8 cellular contexts compared by ENCODE assay signal in the genomic region with DNA sequence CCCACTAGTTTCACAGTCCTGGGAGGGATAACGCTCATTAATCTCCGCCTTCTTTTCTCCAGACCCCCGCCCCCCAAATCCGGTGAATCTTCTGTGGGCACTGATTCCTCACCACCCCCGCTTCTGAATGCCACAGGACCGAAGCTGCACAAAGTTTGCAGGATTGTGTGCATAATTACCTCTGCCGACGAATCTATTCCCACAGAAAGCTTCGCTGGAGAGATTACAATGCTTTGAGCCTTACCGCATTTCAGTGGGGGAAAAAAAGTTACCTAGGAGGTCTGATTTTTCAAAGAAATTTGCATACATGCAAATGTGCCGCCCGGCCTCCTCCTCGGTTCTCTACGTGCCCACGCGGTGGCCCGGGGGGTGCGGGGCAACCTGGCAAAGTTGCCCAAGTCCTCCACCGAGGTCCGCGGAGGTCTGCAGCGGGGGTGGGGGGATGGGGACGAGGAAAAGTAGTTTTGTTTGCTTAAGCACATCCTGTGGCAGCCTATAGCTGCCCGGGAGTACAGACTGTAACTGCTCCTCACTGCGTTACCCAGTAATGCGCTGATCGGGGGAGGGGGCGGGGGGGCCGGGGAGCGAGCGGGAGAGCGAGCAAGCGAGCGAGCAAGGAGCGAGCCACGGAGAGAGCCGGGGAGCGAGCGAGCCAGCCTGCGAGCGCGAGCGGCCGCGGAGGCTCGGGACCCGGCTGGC. TPM values are rescaled to one million over a fixed set of nuclear protein-coding genes. Genes with fewer than 3 reads are reported as not detected.
A peak's percentile ranks its signal among the peaks of the same experiment; 100 is the strongest.
DNase-seq lines count a peak whose midpoint lies in the region; ATAC-seq and TF ChIP-seq lines count a peak whose summit lies in the region.

No MANE protein-coding gene starts in this region.

- peak overlapping the region; percentile 88 for H3K4me3 Mint-ChIP-seq in type B pancreatic cell

- H3K4me1 Mint-ChIP-seq in type B pancreatic cell (ENCODE audit: unreplicated experiment) = peaks cover 46% of the 10 kb centered on the region

- no peak for TF ChIP-seq CTCF in HCT116 (IDR thresholded peaks at IDR 0.05 in 2 of 3, conservative IDR thresholded peaks at IDR 0.05 in 1 of 3; ENCODE audit: borderline replicate concordance in 1 of 3, insufficient read depth in 1 of 3, low read depth in 2 of 3, low read length in 2 of 3)
- TF ChIP-seq CTCF in fibroblast of the aortic adventitia (IDR thresholded peaks at IDR 0.05; ENCODE audit: insufficient read depth, low read length) = no peak
- TF ChIP-seq CTCF in neural cell (IDR thresholded peaks at IDR 0.05; ENCODE audit: poor library complexity, severe bottlenecking) = no peak
- TF ChIP-seq CTCF in type B pancreatic cell (conservative IDR thresholded peaks at IDR 0.05) = no peak

- no peaks in the 10 kb centered on the region for H3K36me3 Mint-ChIP-seq in type B pancreatic cell

- no peaks in the 10 kb centered on the region for H3K9me2 ChIP-seq in HCT116 (ENCODE audit: insufficient read depth)
- no peaks in the 10 kb centered on the region for H3K9me2 ChIP-seq in neural cell (ENCODE audit: insufficient read depth, low read length)

- ATAC-seq in HCT116 (peak; percentile 37), GM19023 (IDR thresholded peaks at IDR 0.05; ENCODE audit: unreplicated experiment) (no peak)

- TF ChIP-seq RAD21 in HCT116 (IDR thresholded peaks at IDR 0.05; ENCODE audit: low read depth) = no peak
- TF ChIP-seq RAD21 in neural cell (conservative IDR thresholded peaks at IDR 0.05) = no peak

- no peak for TF ChIP-seq EP300 in neural cell (conservative IDR thresholded peaks at IDR 0.05; ENCODE audit: poor library complexity, severe bottlenecking)

- peaks cover 35% of the 10 kb centered on the region for H3K27me3 Mint-ChIP-seq in type B pancreatic cell

- H3K79me2 ChIP-seq in HCT116 (ENCODE audit: insufficient read depth, low read length) (peaks cover 32% of the 10 kb centered on the region), neural cell (replicated peaks; ENCODE audit: insufficient read depth, low read length) (no peaks in the 10 kb centered on the region)

- H3F3A ChIP-seq in neural cell (ENCODE audit: insufficient read depth, low read length, poor library complexity, severe bottlenecking) = peaks cover 5% of the 10 kb centered on the region

- intact Hi-C loops in HCT116 (cut with micrococcal nuclease) = no loop called here

- RAD21 ChIA-PET in HCT116 (lab: Charles Lee; ENCODE audit: low non-redundant PET in 1 of 2, low total read pairs in 2 of 2, uncharacterized antibody in 2 of 2, unreplicated experiment in 2 of 2) = no interaction called here

- H3K36me3 ChIP-seq in HCT116 (ENCODE audit: control insufficient read depth in 1 of 2, insufficient read depth in 2 of 2, low read length in 2 of 2) (no peaks in the 10 kb centered on the region), neural cell (ENCODE audit: insufficient read depth, low read length) (no peaks in the 10 kb centered on the region)

- DNase-seq in HCT116 (ENCODE audit: low read depth, low spot score) (no peak), OCI-M1 (lab: John Stamatoyannopoulos, UW) (peak; percentile 73), fibroblast of the aortic adventitia (ENCODE audit: low read depth) (peak; percentile 49), type B pancreatic cell (ENCODE audit: extremely low spot score, unreplicated experiment) (no peak), dedifferentiated amniotic fluid mesenchymal stem cell (ENCODE audit: extremely low spot score) (no peak)
- DNase-seq in activated effector memory CD4-positive, alpha-beta T cell treated with anti-CD3 and anti-CD28 coated beads, Interleukin-2, amount 50 U/mL, for 16 hours = peak; percentile 82

- peaks cover 34 to 53% of the 10 kb centered on the region in 2 experiments for H3K4me1 ChIP-seq in HCT116 (ENCODE audit: control insufficient read depth in 1 of 2, insufficient read depth in 2 of 2, low read length in 2 of 2)

- H3K9me3 Mint-ChIP-seq in type B pancreatic cell = no peaks in the 10 kb centered on the region

- CTCF ChIA-PET in HCT116 (lab: Charles Lee) = interaction anchor here (0.7 to 1.7 kb wide), 2 partner anchors 32 to 39 kb away, joined by 3 to 4 read pairs; no protein-coding TSS in a partner anchor

- H3K27ac Mint-ChIP-seq in type B pancreatic cell = peak overlapping the region; percentile 77

- POLR2A ChIA-PET in HCT116 (lab: Charles Lee) = interaction anchor here (0.7 to 1.0 kb wide), 3 partner anchors 81 to 281 kb away, joined by 3 read pairs; no protein-coding TSS in a partner anchor

- H2AFZ ChIP-seq in HCT116 (ENCODE audit: low read depth, low read length, poor library complexity, severe bottlenecking) (peak overlapping the region; percentile 92), neural cell (ENCODE audit: low read depth, low read length) (no peak overlapping the region)

- H3K9me3 ChIP-seq in HCT116 (ENCODE audit: control insufficient read depth in 1 of 2, insufficient read depth in 1 of 2, low read depth in 1 of 2, low read length in 2 of 2) = no peaks in the 10 kb centered on the region
- no peaks in the 10 kb centered on the region for H3K9me3 ChIP-seq in neural cell (ENCODE audit: low read length)

- H3K27ac ChIP-seq in HCT116 (ENCODE audit: low read depth, low read length) (peak overlapping the region; percentile 43), neural cell (ENCODE audit: low read length) (no peak overlapping the region)

- H3K27me3 ChIP-seq in HCT116 (ENCODE audit: insufficient read depth, low read length) (no peaks in the 10 kb centered on the region), neural cell (ENCODE audit: insufficient read depth, low read depth, low read length) (peaks cover 96% of the 10 kb centered on the region)

- H3K4me3 ChIP-seq in HCT116 (replicated peaks in 1 of 2; ENCODE audit: low read depth in 1 of 2, low read length in 2 of 2) = peak overlapping the region; percentile 61 to 67
- peak overlapping the region; percentile 78 for H3K4me3 ChIP-seq in fibroblast of the aortic adventitia (ENCODE audit: low read depth, low read length)
- H3K4me3 ChIP-seq in neural cell (ENCODE audit: low read length) = peak overlapping the region; percentile 61

- H4K20me1 ChIP-seq in HCT116 (ENCODE audit: insufficient read depth) (no peaks in the 10 kb centered on the region), neural cell (ENCODE audit: insufficient read depth) (no peaks in the 10 kb centered on the region)

- BruUV-seq in HCT116 (replicated peaks; lab: Mats Ljungman, UMichigan) = no TSS peak

- TF ChIP-seq POLR2A in HCT116 (IDR thresholded peaks at IDR 0.05; ENCODE audit: borderline replicate concordance, extremely low read depth, insufficient read depth, insufficient read length) = no peak

- H3K9ac ChIP-seq in HCT116 (ENCODE audit: low read length) = peak overlapping the region; percentile 57
- no peak overlapping the region for H3K9ac ChIP-seq in neural cell (ENCODE audit: low read length)

- H3K4me2 ChIP-seq in HCT116 (ENCODE audit: low read length) (peak overlapping the region; percentile 79), neural cell (ENCODE audit: low read length) (peak overlapping the region; percentile 47)

TF ChIP-seq in HCT116, 20 proteins besides CTCF, POLR2A, EP300 and RAD21 (continues in another document):
- no peak for TF ChIP-seq EGR1 (IDR thresholded peaks at IDR 0.05; ENCODE audit: low read depth)
- TF ChIP-seq, protein P1, sequence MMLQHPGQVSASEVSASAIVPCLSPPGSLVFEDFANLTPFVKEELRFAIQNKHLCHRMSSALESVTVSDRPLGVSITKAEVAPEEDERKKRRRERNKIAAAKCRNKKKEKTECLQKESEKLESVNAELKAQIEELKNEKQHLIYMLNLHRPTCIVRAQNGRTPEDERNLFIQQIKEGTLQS (IDR thresholded peaks at IDR 0.05) = no peak
- no peak for TF ChIP-seq CBX3 (IDR thresholded peaks at IDR 0.05; ENCODE audit: low read depth)
- TF ChIP-seq YY1 (IDR thresholded peaks at IDR 0.05; ENCODE audit: extremely low read depth, insufficient replicate concordance, low read depth, low read length) = no peak
- TF ChIP-seq CEBPB (IDR thresholded peaks at IDR 0.05; ENCODE audit: low read depth) = no peak
- TF ChIP-seq, protein P2, sequence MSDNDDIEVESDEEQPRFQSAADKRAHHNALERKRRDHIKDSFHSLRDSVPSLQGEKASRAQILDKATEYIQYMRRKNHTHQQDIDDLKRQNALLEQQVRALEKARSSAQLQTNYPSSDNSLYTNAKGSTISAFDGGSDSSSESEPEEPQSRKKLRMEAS (IDR thresholded peaks at IDR 0.05) = peak; percentile 35
- no peak for TF ChIP-seq FOSL1 (IDR thresholded peaks at IDR 0.05; ENCODE audit: low read depth)
- no peak for TF ChIP-seq POLR2AphosphoS5 (IDR thresholded peaks at IDR 0.05; ENCODE audit: low read depth, low read length)
- TF ChIP-seq ZFX (IDR thresholded peaks at IDR 0.05) = no peak
- no peak for TF ChIP-seq EZH2 (IDR thresholded peaks at IDR 0.05)
- no peak for TF ChIP-seq ELF1 (IDR thresholded peaks at IDR 0.05; ENCODE audit: borderline replicate concordance, low read depth)

TF ChIP-seq in neural cell, 6 proteins besides CTCF, POLR2A, EP300 and RAD21 (continues in another document):
- TF ChIP-seq EZH2 (IDR thresholded peaks at IDR 0.05; ENCODE audit: borderline replicate concordance, insufficient read depth, low read length, poor library complexity, severe bottlenecking) = no peak
- TF ChIP-seq TAF1 (IDR thresholded peaks at IDR 0.05; ENCODE audit: low read depth) = no peak
- TF ChIP-seq SMC3 (conservative IDR thresholded peaks at IDR 0.05; ENCODE audit: poor library complexity) = no peak
- TF ChIP-seq POLR2AphosphoS5 (IDR thresholded peaks at IDR 0.05) = no peak

RNA-seq across cellular contexts. Expression of a gene that starts 0.6 kb away (rescaled TPM):
- 17.2 TPM for total RNA-seq in HCT116 (2021; ENCODE audit: unreplicated experiment)
- 4.1 and 4.3 TPM in 2 replicates for polyA plus RNA-seq in HCT116 (2012)
- 32.0 and 42.0 TPM in 2 replicates for total RNA-seq in fibroblast of the aortic adventitia (ENCODE audit: low replicate concordance)
- polyA plus RNA-seq in neural cell = 0.47 TPM in 1 of 2 replicates, not detected in the other
- 0.24 and 1.4 TPM in 2 replicates for polyA minus RNA-seq in neural cell
- total RNA-seq in type B pancreatic cell (ENCODE audit: low replicate concordance) = 10.5 and 49.4 TPM in 2 replicates

Comparison
In these comparisons a context has a peak if more than half of its experiments do, and no peak if none do; other contexts are left out.
1. DNase-seq: peak in OCI-M1 (single experiment), activated effector memory CD4-positive, alpha-beta T cell treated with anti-CD3 and anti-CD28 coated beads, Interleukin-2, amount 50 U/mL, for 16 hours (single experiment) and fibroblast of the aortic adventitia (single experiment); none in HCT116 (single experiment), type B pancreatic cell (single experiment) and dedifferentiated amniotic fluid mesenchymal stem cell (single experiment).
2. Peak in every context shown above with its lines, with median percentiles within 50 percentile points of each other: H3K4me3 ChIP-seq.